In genomic region chr14:67461341-67461985, GRCh38 we compare ENCODE assay signal across 16 cellular contexts. TPM values are rescaled to one million over a fixed set of nuclear protein-coding genes. Genes with fewer than 3 reads are reported as not detected.
DNase-seq lines count a peak whose midpoint lies in the region; ATAC-seq, FAIRE-seq and TF ChIP-seq lines count a peak whose summit lies in the region.
"Had no signal": no experiment of that assay in that cellular context is flagged by ENCODE, and none has a peak within 500 bp of the region (broad histone marks: within the 10 kb centered on the region; RNA-seq: fewer than 3 reads in every experiment).

No MANE protein-coding gene starts in this region.

- H3K79me1 ChIP-seq in neuronal stem cell (ENCODE audit: low read depth, low read length) = no peaks in the 10 kb centered on the region

- H3K9me1 ChIP-seq in keratinocyte (ENCODE audit: control insufficient read depth, extremely low read depth, insufficient read depth, low read length) = no peaks in the 10 kb centered on the region

- H3K27me3 Mint-ChIP-seq in activated naive CD4-positive, alpha-beta T cell treated with anti-CD3 and anti-CD28 coated beads, Interleukin-2, amount 10 ng/mL, durations not matched to agents 7 days and 5 days = peaks cover 38% of the 10 kb centered on the region
- H3K27me3 Mint-ChIP-seq in stimulated activated memory B cell treated with anti-CD40 and anti-IgM and Interleukin-4, amounts not matched to agents 10 μg/mL and 1 μg/mL and 100 μg/mL, for 72 hours = peaks cover 9% of the 10 kb centered on the region

- H3K79me2 ChIP-seq in keratinocyte (ENCODE audit: control insufficient read depth, insufficient read depth, low read length) = no peaks in the 10 kb centered on the region

- TF ChIP-seq CTCF in breast epithelium (IDR thresholded peaks at IDR 0.05) (no peak), keratinocyte (optimal IDR thresholded peaks at IDR 0.05 in 1 of 3, IDR thresholded peaks at IDR 0.05 in 1 of 3, conservative IDR thresholded peaks at IDR 0.05 in 1 of 3; ENCODE audit: extremely low read depth in 1 of 3, insufficient read depth in 2 of 3, low read length in 3 of 3) (no peak), thyroid gland (IDR thresholded peaks at IDR 0.05) (no peak)

- no peaks in the 10 kb centered on the region for H3K9me3 Mint-ChIP-seq in activated naive CD4-positive, alpha-beta T cell treated with anti-CD3 and anti-CD28 coated beads, Interleukin-2, amount 50 U/mL, for 72 hours
- H3K9me3 Mint-ChIP-seq in activated naive CD4-positive, alpha-beta T cell treated with anti-CD3 and anti-CD28 coated beads, Interleukin-2, amount 10 ng/mL, durations not matched to agents 7 days and 5 days = peaks cover 4% of the 10 kb centered on the region
- H3K9me3 Mint-ChIP-seq in stimulated activated memory B cell treated with anti-CD40 and anti-IgM and Interleukin-4, amounts not matched to agents 10 μg/mL and 1 μg/mL and 100 μg/mL, for 72 hours = no peaks in the 10 kb centered on the region
- H3K9me3 Mint-ChIP-seq: activated T-cell treated with anti-CD3 and anti-CD28 coated beads, Interleukin-2, amount 50 U/mL, for 4 hours; immature natural killer cell had no signal

- TF ChIP-seq POLR2A in breast epithelium (IDR thresholded peaks at IDR 0.05) (no peak), thyroid gland (IDR thresholded peaks at IDR 0.05) (no peak)

- no peak overlapping the region for H3K14ac ChIP-seq in neuronal stem cell (ENCODE audit: low read length)

- intact Hi-C loops in breast epithelium (cut with DNase I; ENCODE audit: low total_unique reads) = no loop called here
- intact Hi-C loops in thyroid gland (cut with DNase I) = no loop called here

- H4K8ac ChIP-seq in neuronal stem cell (ENCODE audit: low read depth, low read length) = no peak overlapping the region

- no peak overlapping the region for H3K4me3 Mint-ChIP-seq in activated naive CD4-positive, alpha-beta T cell treated with anti-CD3 and anti-CD28 coated beads, Interleukin-2, amount 10 ng/mL, durations not matched to agents 7 days and 5 days
- H3K4me3 Mint-ChIP-seq in stimulated activated memory B cell treated with anti-CD40 and anti-IgM and Interleukin-4, amounts not matched to agents 10 μg/mL and 1 μg/mL and 100 μg/mL, for 72 hours = no peak overlapping the region
- H3K4me3 Mint-ChIP-seq: activated T-cell treated with anti-CD3 and anti-CD28 coated beads, Interleukin-2, amount 50 U/mL, for 4 hours; IgD-negative memory B cell; immature natural killer cell had no signal

- H3K4me1 ChIP-seq in breast epithelium (no peaks in the 10 kb centered on the region), keratinocyte (ENCODE audit: control insufficient read depth, extremely low read depth, insufficient read depth, low read length) (peaks cover 9% of the 10 kb centered on the region), thyroid gland (peaks cover 9 to 21% of the 10 kb centered on the region in 2 donors), neuronal stem cell (ENCODE audit: control insufficient read depth in 2 of 2, insufficient read depth in 1 of 2, low read depth in 1 of 2, low read length in 2 of 2) (peaks cover 2 to 4% of the 10 kb centered on the region in 2 donors)
- H3K4me1 ChIP-seq: esophagus squamous epithelium had no signal

- H3K9me3 ChIP-seq in breast epithelium = no peaks in the 10 kb centered on the region
- H3K9me3 ChIP-seq in keratinocyte (ENCODE audit: control insufficient read depth, low read depth, low read length) = no peaks in the 10 kb centered on the region
- H3K9me3 ChIP-seq in thyroid gland = no peaks in the 10 kb centered on the region
- H3K9me3 ChIP-seq in neuronal stem cell (replicated peaks in 1 of 2; ENCODE audit: control insufficient read depth in 2 of 2, insufficient read depth in 1 of 2, low read depth in 1 of 2, low read length in 2 of 2) = no peaks in the 10 kb centered on the region
- H3K9me3 ChIP-seq: esophagus squamous epithelium had no signal

- no peaks in the 10 kb centered on the region for H3K36me3 Mint-ChIP-seq in activated naive CD4-positive, alpha-beta T cell treated with anti-CD3 and anti-CD28 coated beads, Interleukin-2, amount 50 U/mL, for 72 hours
- H3K36me3 Mint-ChIP-seq in activated naive CD4-positive, alpha-beta T cell treated with anti-CD3 and anti-CD28 coated beads, Interleukin-2, amount 10 ng/mL, durations not matched to agents 7 days and 5 days = no peaks in the 10 kb centered on the region
- no peaks in the 10 kb centered on the region for H3K36me3 Mint-ChIP-seq in stimulated activated memory B cell treated with anti-CD40 and anti-IgM and Interleukin-4, amounts not matched to agents 10 μg/mL and 1 μg/mL and 100 μg/mL, for 72 hours
- H3K36me3 Mint-ChIP-seq: IgD-negative memory B cell had no signal

- WGBS in thyroid gland, 2 donors = 46 to 51% methylated on average over 3 of the region's 3 CpGs
- WGBS in neuronal stem cell (ENCODE audit: extremely low coverage in 2 of 2, insufficient read length in 2 of 2, insufficient replicate concordance in 1 of 2), 2 donors = no CpG with 5 or more reads among the region's 3 CpGs

- no peak overlapping the region for H3K4ac ChIP-seq in neuronal stem cell (ENCODE audit: low read length)

- CTCF ChIA-PET in activated naive CD4-positive, alpha-beta T cell treated with anti-CD3 and anti-CD28 coated beads, Interleukin-2, amount 10 ng/mL, durations not matched to agents 7 days and 5 days (lab: Charles Lee) = no interaction called here

- H3K9ac ChIP-seq in keratinocyte (ENCODE audit: control insufficient read depth, extremely low read depth, insufficient read depth, low read length) (no peak overlapping the region), neuronal stem cell (ENCODE audit: low read depth, low read length, poor library complexity) (no peak overlapping the region)

- H2BK5ac ChIP-seq in neuronal stem cell (ENCODE audit: low read length) = no peak overlapping the region

- H3K27ac Mint-ChIP-seq in activated naive CD4-positive, alpha-beta T cell treated with anti-CD3 and anti-CD28 coated beads, Interleukin-2, amount 50 U/mL, for 72 hours = peak overlapping the region in 1 of 2 donors; percentile 86
- no peak overlapping the region for H3K27ac Mint-ChIP-seq in activated naive CD4-positive, alpha-beta T cell treated with anti-CD3 and anti-CD28 coated beads, Interleukin-2, amount 10 ng/mL, durations not matched to agents 7 days and 5 days
- H3K27ac Mint-ChIP-seq in stimulated activated memory B cell treated with anti-CD40 and anti-IgM and Interleukin-4, amounts not matched to agents 10 μg/mL and 1 μg/mL and 100 μg/mL, for 72 hours = no peak overlapping the region
- H3K27ac Mint-ChIP-seq: IgD-negative memory B cell had no signal

- H3K27me3 ChIP-seq in breast epithelium (no peaks in the 10 kb centered on the region), keratinocyte (ENCODE audit: control insufficient read depth, extremely low read depth, insufficient read depth, low read length) (no peaks in the 10 kb centered on the region), thyroid gland (no peaks in the 10 kb centered on the region), neuronal stem cell (ENCODE audit: control insufficient read depth in 3 of 3, insufficient read depth in 3 of 3, low read depth in 1 of 3, low read length in 3 of 3) (peaks cover 0 to 29% (median 0%) of the 10 kb centered on the region in 3 experiments)

- H2BK12ac ChIP-seq in neuronal stem cell (ENCODE audit: low read length) = no peak overlapping the region

- peak overlapping the region; percentile 64 to 84 for H3K27ac ChIP-seq in breast epithelium
- H3K27ac ChIP-seq in keratinocyte (ENCODE audit: control insufficient read depth, insufficient read depth, low read length) = no peak overlapping the region
- peak overlapping the region; percentile 43 to 64 (median 45) for H3K27ac ChIP-seq in thyroid gland
- H3K27ac ChIP-seq in neuronal stem cell (replicated peaks; ENCODE audit: low read length) = no peak overlapping the region
- H3K27ac ChIP-seq: esophagus squamous epithelium had no signal

- H3K4me2 ChIP-seq in keratinocyte (ENCODE audit: control insufficient read depth, extremely low read depth, insufficient read depth, low read depth, low read length) (peak overlapping the region; percentile 37), neuronal stem cell (ENCODE audit: insufficient read depth, low read length, poor library complexity, severe bottlenecking) (no peak overlapping the region)

- peaks cover 25% of the 10 kb centered on the region for H3K4me1 Mint-ChIP-seq in activated naive CD4-positive, alpha-beta T cell treated with anti-CD3 and anti-CD28 coated beads, Interleukin-2, amount 10 ng/mL, durations not matched to agents 7 days and 5 days
- H3K4me1 Mint-ChIP-seq in stimulated activated memory B cell treated with anti-CD40 and anti-IgM and Interleukin-4, amounts not matched to agents 10 μg/mL and 1 μg/mL and 100 μg/mL, for 72 hours = no peaks in the 10 kb centered on the region

- dilution Hi-C loops in keratinocyte (cut with MboI; ENCODE audit: extremely low pct_ligation_motif_present, low sequenced_read_pairs) = no loop called here

- H2BK15ac ChIP-seq in neuronal stem cell (ENCODE audit: low read length) = no peak overlapping the region

- ATAC-seq in activated naive CD4-positive, alpha-beta T cell treated with anti-CD3 and anti-CD28 coated beads, Interleukin-2, amount 50 U/mL, for 72 hours = peak; percentile 46 to 74
- no peak for ATAC-seq in stimulated activated memory B cell treated with anti-CD40 and anti-IgM and Interleukin-4, amounts not matched to agents 10 μg/mL and 1 μg/mL and 100 μg/mL, for 72 hours
- ATAC-seq: activated T-cell treated with anti-CD3 and anti-CD28 coated beads, Interleukin-2, amount 50 U/mL, for 4 hours had no signal

- no peak for DNase-seq in activated naive CD4-positive, alpha-beta T cell treated with anti-CD3 and anti-CD28 coated beads, Interleukin-2, amount 50 U/mL, for 72 hours (ENCODE audit: low spot score in 2 of 2)
- no peak for DNase-seq in activated naive CD4-positive, alpha-beta T cell treated with anti-CD3 and anti-CD28 coated beads, Interleukin-2, amount 10 ng/mL, durations not matched to agents 7 days and 5 days
- DNase-seq in breast epithelium (ENCODE audit: low spot score in 2 of 2) = peak in 1 of 2 donors; percentile 28
- DNase-seq in keratinocyte (ENCODE audit: low read depth, low spot score) = no peak
- DNase-seq in thyroid gland = peak; percentile 19 to 40
- no peak for DNase-seq in HTR-8/SVneo (ENCODE audit: insufficient read length, low spot score)
- no peak for DNase-seq in neuronal stem cell (ENCODE audit: low spot score)
- DNase-seq: activated CD4-positive, alpha-beta T cell treated with anti-CD3 and anti-CD28 coated beads for 1 hour; activated T-cell treated with anti-CD3 and anti-CD28 coated beads, Interleukin-2, amount 50 U/mL, for 4 hours; DMS79 treated with DMSO at 0.1 percent for 48 hours; esophagus squamous epithelium; immature natural killer cell; NCI-H2081; small intestine had no signal

- H3K4me3 ChIP-seq in breast epithelium = no peak overlapping the region
- H3K4me3 ChIP-seq in keratinocyte (ENCODE audit: control insufficient read depth in 2 of 3, extremely low read depth in 1 of 3, insufficient read depth in 2 of 3, low read depth in 1 of 3, low read length in 3 of 3) = no peak overlapping the region
- no peak overlapping the region for H3K4me3 ChIP-seq in thyroid gland (replicated peaks in 1 of 3)
- H3K4me3 ChIP-seq in neuronal stem cell (ENCODE audit: low read length in 2 of 2) = no peak overlapping the region
- H3K4me3 ChIP-seq: esophagus squamous epithelium had no signal

- H4K20me1 ChIP-seq in keratinocyte (ENCODE audit: control insufficient read depth, extremely low read depth, insufficient read depth, low read length) = no peaks in the 10 kb centered on the region

- peak overlapping the region; percentile 52 for H2AFZ ChIP-seq in keratinocyte (ENCODE audit: control insufficient read depth, low read length)
- no peak overlapping the region for H2AFZ ChIP-seq in neuronal stem cell (ENCODE audit: low read length)

- H3K36me3 ChIP-seq in breast epithelium (no peaks in the 10 kb centered on the region), keratinocyte (ENCODE audit: control insufficient read depth in 2 of 2, extremely low read depth in 1 of 2, insufficient read depth in 2 of 2, low read length in 2 of 2) (no peaks in the 10 kb centered on the region), thyroid gland (no peaks in the 10 kb centered on the region), neuronal stem cell (replicated peaks in 1 of 2; ENCODE audit: control insufficient read depth in 2 of 2, insufficient read depth in 2 of 2, low read length in 2 of 2) (no peaks in the 10 kb centered on the region)
- H3K36me3 ChIP-seq: esophagus squamous epithelium had no signal

- no peak overlapping the region for H2AK5ac ChIP-seq in neuronal stem cell (ENCODE audit: low read depth, low read length)

- H3K18ac ChIP-seq in neuronal stem cell (ENCODE audit: low read length) = no peak overlapping the region

- FAIRE-seq in keratinocyte (lab: Jason Lieb, UNC) = no peak
- no peak for FAIRE-seq in HTR-8/SVneo (lab: Jason Lieb, UNC)
- FAIRE-seq: small intestine had no signal

- no peak overlapping the region for H2BK120ac ChIP-seq in neuronal stem cell (ENCODE audit: low read depth, low read length)

- no peak overlapping the region for H3K23ac ChIP-seq in neuronal stem cell (ENCODE audit: low read depth, low read length, poor library complexity)

- H4K91ac ChIP-seq in neuronal stem cell (ENCODE audit: low read depth, low read length, poor library complexity) = no peak overlapping the region

RNA-seq across cellular contexts. Expression of gene TMEM229B, which starts 27.1 kb away (rescaled TPM):
- 1 to 10 TPM in 1 of 2 donors, under 1 TPM in 1; 0.93 to 1.0 TPM for total RNA-seq in activated naive CD4-positive, alpha-beta T cell treated with anti-CD3 and anti-CD28 coated beads, Interleukin-2, amount 50 U/mL, for 72 hours
- total RNA-seq in breast epithelium (10 to 100 TPM in 1 of 3 donors, 1 to 10 TPM in 1, under 1 TPM in 1; 0.64 to 10.2 (median 6.0) TPM), thyroid gland (10 to 100 TPM; 27.3 to 63.5 (median 35.0) TPM)
- polyA plus RNA-seq in keratinocyte = 1.0 to 1.7 TPM (median 1.5 TPM) in 3 replicates
- polyA plus RNA-seq in keratinocyte (2011; ENCODE audit: low read depth) = 0.26 TPM
- 1.5 and 1.9 TPM in 2 replicates for polyA plus RNA-seq in keratinocyte (2011; cell fraction: cytosol; rRNA removed)
- polyA plus RNA-seq in keratinocyte (2011; cell fraction: nucleus; rRNA removed) = 2.3 and 2.5 TPM in 2 replicates
- 1.9 and 2.0 TPM in 2 replicates for polyA plus RNA-seq in keratinocyte (2012; ENCODE audit: low replicate concordance)
- 1.9 to 7.4 TPM (median 2.8 TPM) in 3 replicates for polyA minus RNA-seq in keratinocyte
- polyA minus RNA-seq in keratinocyte (2011; cell fraction: cytosol; rRNA and poly(A)+ RNA removed) = 3.8 TPM
- polyA minus RNA-seq in keratinocyte (2011; cell fraction: nucleus; rRNA and poly(A)+ RNA removed) = 1.5 and 3.4 TPM in 2 replicates
- polyA plus RNA-seq in neuronal stem cell (2013, experiment 1 of 2) = 0.14 TPM
- 0.26 TPM for polyA plus RNA-seq in neuronal stem cell (2013, experiment 2 of 2)

RNA-seq across cellular contexts. Expression of gene PLEK2, which starts 49.5 kb away (rescaled TPM):
- total RNA-seq in activated naive CD4-positive, alpha-beta T cell treated with anti-CD3 and anti-CD28 coated beads, Interleukin-2, amount 50 U/mL, for 72 hours = 1 to 10 TPM; 3.3 to 6.5 TPM
- total RNA-seq in breast epithelium = 1 to 10 TPM in 2 of 3 donors, not detected in 1; 3.4 to 5.2 TPM
- 127 to 253 TPM (median 219 TPM) in 3 replicates for polyA plus RNA-seq in keratinocyte
- polyA plus RNA-seq in keratinocyte (2011; ENCODE audit: low read depth) = 18.3 TPM
- 168 and 236 TPM in 2 replicates for polyA plus RNA-seq in keratinocyte (2011; cell fraction: cytosol; rRNA removed)
- polyA plus RNA-seq in keratinocyte (2011; cell fraction: nucleus; rRNA removed) = 108 TPM in 2 replicates
- 40.8 and 252 TPM in 2 replicates for polyA plus RNA-seq in keratinocyte (2012; ENCODE audit: low replicate concordance)
- 61.2 to 106 TPM (median 88.5 TPM) in 3 replicates for polyA minus RNA-seq in keratinocyte
- 122 TPM for polyA minus RNA-seq in keratinocyte (2011; cell fraction: cytosol; rRNA and poly(A)+ RNA removed)
- 37.7 and 40.0 TPM in 2 replicates for polyA minus RNA-seq in keratinocyte (2011; cell fraction: nucleus; rRNA and poly(A)+ RNA removed)
- total RNA-seq in thyroid gland = 10 to 100 TPM; 22.0 to 75.2 (median 58.6) TPM
- 0.07 TPM for polyA plus RNA-seq in neuronal stem cell (2013, experiment 1 of 2)
- 0.06 TPM for polyA plus RNA-seq in neuronal stem cell (2013, experiment 2 of 2)
- polyA plus RNA-seq: IgD-negative memory B cell, immature natural killer cell had no signal

Comparison
In these comparisons a context has a peak if more than half of its experiments do, and no peak if none do; other contexts are left out.
1. DNase-seq: peak in thyroid gland (2 of 2); none in activated naive CD4-positive, alpha-beta T cell treated with anti-CD3 and anti-CD28 coated beads, Interleukin-2, amount 50 U/mL, for 72 hours (0 of 2), activated naive CD4-positive, alpha-beta T cell treated with anti-CD3 and anti-CD28 coated beads, Interleukin-2, amount 10 ng/mL, durations not matched to agents 7 days and 5 days (single experiment), keratinocyte (single experiment), HTR-8/SVneo (single experiment) and neuronal stem cell (single experiment).
2. H3K27ac ChIP-seq: peak in breast epithelium (2 of 2) and thyroid gland (3 of 3); none in keratinocyte (single experiment) and neuronal stem cell (single experiment).